ENCODE assay signal across 20 cellular contexts in genomic region chr3:38109580-38110313, GRCh38.
"Had no signal": no experiment of that assay in that cellular context is flagged by ENCODE, and none has a peak within 500 bp of the region (broad histone marks: within the 10 kb centered on the region; RNA-seq: fewer than 3 reads in every experiment).

No MANE protein-coding gene starts in this region.

- H3K4me3 Mint-ChIP-seq: activated naive CD4-positive, alpha-beta T cell treated with anti-CD3 and anti-CD28 coated beads for 36 hours; activated naive CD8-positive, alpha-beta T cell treated with anti-CD3 and anti-CD28 coated beads, Interleukin-2, amount 10 ng/mL, durations not matched to agents 7 days and 5 days; activated T-cell treated with anti-CD3 and anti-CD28 coated beads, Interleukin-2, amount 50 U/mL, for 72 hours; central memory CD8-positive, alpha-beta T cell; mesothelial cell of epicardium; natural killer cell; stimulated activated naive CD8-positive, alpha-beta T cell treated with anti-CD3 and anti-CD28 coated beads, Interleukin-15, amount 100 ng/mL, for 72 hours had no signal

- H3K9me3 ChIP-seq: breast epithelium, suprapubic skin had no signal

- H3K79me2 ChIP-seq: parathyroid adenoma had no signal

- DNase-seq: activated CD8-positive, alpha-beta memory T cell treated with anti-CD3 and anti-CD28 coated beads, Interleukin-2, amount 50 U/mL, for 4 hours; activated effector memory CD4-positive, alpha-beta T cell treated with Interleukin-2 at 50 U/mL for 16 hours; activated naive CD4-positive, alpha-beta T cell treated with anti-CD3 and anti-CD28 coated beads for 36 hours; activated naive CD8-positive, alpha-beta T cell treated with anti-CD3 and anti-CD28 coated beads, Interleukin-2, amount 10 ng/mL, durations not matched to agents 7 days and 5 days; activated T-cell treated with anti-CD3 and anti-CD28 coated beads, Interleukin-2, amount 50 U/mL, for 72 hours; amniotic stem cell; left colon; natural killer cell; SK-N-SH; stimulated activated CD4-positive, alpha-beta T cell treated with anti-CD3 and anti-CD28 coated beads, Interleukin-12 subunit alpha, Interleukin-12 subunit beta, amount 100 ng/mL, for 4 hours; stimulated activated naive CD8-positive, alpha-beta T cell treated with anti-CD3 and anti-CD28 coated beads, Interleukin-15, amount 100 ng/mL, for 72 hours; transverse colon had no signal

- H3K27ac Mint-ChIP-seq: activated naive CD4-positive, alpha-beta T cell treated with anti-CD3 and anti-CD28 coated beads for 36 hours; activated naive CD8-positive, alpha-beta T cell treated with anti-CD3 and anti-CD28 coated beads, Interleukin-2, amount 10 ng/mL, durations not matched to agents 7 days and 5 days; activated T-cell treated with anti-CD3 and anti-CD28 coated beads, Interleukin-2, amount 50 U/mL, for 72 hours; mesothelial cell of epicardium; natural killer cell had no signal

- H3K4me3 ChIP-seq: breast epithelium, heart left ventricle, lung, suprapubic skin, transverse colon had no signal

- H3K36me3 ChIP-seq: breast epithelium, heart left ventricle, suprapubic skin, transverse colon had no signal

- H3K4me1 Mint-ChIP-seq: activated naive CD8-positive, alpha-beta T cell treated with anti-CD3 and anti-CD28 coated beads, Interleukin-2, amount 10 ng/mL, durations not matched to agents 7 days and 5 days; central memory CD8-positive, alpha-beta T cell; mesothelial cell of epicardium; natural killer cell; stimulated activated naive CD8-positive, alpha-beta T cell treated with anti-CD3 and anti-CD28 coated beads, Interleukin-15, amount 100 ng/mL, for 72 hours had no signal

- H2AFZ ChIP-seq: parathyroid adenoma had no signal

- ATAC-seq: activated T-cell treated with anti-CD3 and anti-CD28 coated beads, Interleukin-2, amount 50 U/mL, for 72 hours; heart left ventricle; left colon; natural killer cell; stimulated activated naive CD8-positive, alpha-beta T cell treated with anti-CD3 and anti-CD28 coated beads, Interleukin-15, amount 100 ng/mL, for 72 hours had no signal

- H3K36me3 Mint-ChIP-seq: activated naive CD8-positive, alpha-beta T cell treated with anti-CD3 and anti-CD28 coated beads, Interleukin-2, amount 10 ng/mL, durations not matched to agents 7 days and 5 days; mesothelial cell of epicardium had no signal

- H3K4me2 ChIP-seq: SK-N-SH had no signal

- H3K27me3 ChIP-seq: breast epithelium, suprapubic skin, transverse colon had no signal

- H3K27ac ChIP-seq: breast epithelium, heart left ventricle, parathyroid adenoma, suprapubic skin, transverse colon, VCaP had no signal

- H3K27me3 Mint-ChIP-seq: stimulated activated naive CD8-positive, alpha-beta T cell treated with anti-CD3 and anti-CD28 coated beads, Interleukin-15, amount 100 ng/mL, for 72 hours had no signal

- H3K4me1 ChIP-seq: breast epithelium, parathyroid adenoma, suprapubic skin, transverse colon had no signal

- H3K9ac ChIP-seq: parathyroid adenoma, SK-N-SH had no signal
